8 cellular contexts compared by ENCODE assay signal in genomic region chr1:32753532-32754281, GRCh38. TPM values are rescaled to one million over a fixed set of nuclear protein-coding genes. Genes with fewer than 3 reads are reported as not detected.
DNase-seq lines count a peak whose midpoint lies in the region; ATAC-seq and TF ChIP-seq lines count a peak whose summit lies in the region.

No MANE protein-coding gene starts in this region.

- no peak overlapping the region for H2BK5ac ChIP-seq in mesendoderm (ENCODE audit: low read length)

- no peak for TF ChIP-seq RAD21 in HCT116 (IDR thresholded peaks at IDR 0.05; ENCODE audit: low read depth)

- H4K20me1 ChIP-seq in HCT116 (ENCODE audit: insufficient read depth): no peaks in the 10 kb centered on the region

- RAD21 ChIA-PET in HCT116 (lab: Charles Lee; ENCODE audit: low non-redundant PET in 1 of 2, low total read pairs in 2 of 2, uncharacterized antibody in 2 of 2, unreplicated experiment in 2 of 2): no interaction called here

- no peak overlapping the region for H2BK120ac ChIP-seq in mesendoderm (ENCODE audit: low read depth, low read length)

- H3K36me3 ChIP-seq in Caco-2 (ENCODE audit: control insufficient read depth, insufficient read depth, low read length): no peaks in the 10 kb centered on the region
- H3K36me3 ChIP-seq in HCT116 (ENCODE audit: control insufficient read depth in 1 of 2, insufficient read depth in 2 of 2, low read length in 2 of 2): no peaks in the 10 kb centered on the region
- H3K36me3 ChIP-seq in effector memory CD4-positive, alpha-beta T cell (ENCODE audit: control insufficient read depth, insufficient read depth, low read length): no peaks in the 10 kb centered on the region
- no peaks in the 10 kb centered on the region for H3K36me3 ChIP-seq in mesendoderm (ENCODE audit: control insufficient read depth, insufficient read depth, low read length)

- H3K36me3 Mint-ChIP-seq in Caco-2 (ENCODE audit: insufficient read depth, unreplicated experiment): peaks cover 34% of the 10 kb centered on the region

- peak overlapping the region; percentile 64 for H3K4me3 Mint-ChIP-seq in Caco-2 (ENCODE audit: unreplicated experiment)

- H2BK15ac ChIP-seq in mesendoderm (replicated peaks; ENCODE audit: low read depth): no peak overlapping the region

- BruUV-seq in Caco-2 (replicated peaks; lab: Mats Ljungman, UMichigan) (no TSS peak), HCT116 (replicated peaks; lab: Mats Ljungman, UMichigan) (no TSS peak)

- CTCF ChIA-PET in Caco-2 (lab: Charles Lee): no interaction called here
- CTCF ChIA-PET in HCT116 (lab: Charles Lee): no interaction called here

- peaks cover 8% of the 10 kb centered on the region for H3K79me1 ChIP-seq in mesendoderm (ENCODE audit: low read length)

- TF ChIP-seq POLR2A in HCT116 (IDR thresholded peaks at IDR 0.05; ENCODE audit: borderline replicate concordance, extremely low read depth, insufficient read depth, insufficient read length): no peak

- H3K27me3 Mint-ChIP-seq in Caco-2 (ENCODE audit: insufficient read depth, unreplicated experiment): no peaks in the 10 kb centered on the region

- no peak overlapping the region for H3K27ac ChIP-seq in HCT116 (ENCODE audit: low read depth, low read length)
- no peak overlapping the region for H3K27ac ChIP-seq in effector memory CD4-positive, alpha-beta T cell (ENCODE audit: insufficient read depth, low read length, poor library complexity, severe bottlenecking)
- no peak overlapping the region for H3K27ac ChIP-seq in mesendoderm (ENCODE audit: low read depth, low read length)

- H3K4me3 ChIP-seq in Caco-2 (ENCODE audit: low read depth, low read length) (no peak overlapping the region), HCT116 (replicated peaks in 1 of 2; ENCODE audit: low read depth in 1 of 2, low read length in 2 of 2) (no peak overlapping the region), mesendoderm (ENCODE audit: low read length) (peak overlapping the region; percentile 31)
- peak overlapping the region; percentile 50 for H3K4me3 ChIP-seq in effector memory CD4-positive, alpha-beta T cell (ENCODE audit: insufficient read depth, low read depth, low read length, poor library complexity, severe bottlenecking)

- H3K79me2 ChIP-seq in HCT116 (ENCODE audit: insufficient read depth, low read length) (peaks cover 79% of the 10 kb centered on the region), mesendoderm (ENCODE audit: control insufficient read depth, insufficient read depth, low read length) (peaks cover 25% of the 10 kb centered on the region)

- H4K5ac ChIP-seq in mesendoderm (ENCODE audit: low read length): no peak overlapping the region

- no peak for TF ChIP-seq CTCF in Caco-2 (IDR thresholded peaks at IDR 0.05; ENCODE audit: insufficient read depth in 1 of 2, low read depth in 1 of 2, low read length in 1 of 2, severe bottlenecking in 1 of 2, unreplicated experiment in 1 of 2)
- no peak for TF ChIP-seq CTCF in HCT116 (IDR thresholded peaks at IDR 0.05 in 2 of 3, conservative IDR thresholded peaks at IDR 0.05 in 1 of 3; ENCODE audit: borderline replicate concordance in 1 of 3, insufficient read depth in 1 of 3, low read depth in 2 of 3, low read length in 2 of 3)

- intact Hi-C loops in Caco-2 (cut with micrococcal nuclease; ENCODE audit: unreplicated experiment): no loop called here
- intact Hi-C loops in HCT116 (cut with micrococcal nuclease): no loop called here

- H3K4me2 ChIP-seq in HCT116 (ENCODE audit: low read length) (no peak overlapping the region), mesendoderm (ENCODE audit: low read length) (peak overlapping the region; percentile 52)

- peak overlapping the region; percentile 93 for H3K27ac Mint-ChIP-seq in Caco-2 (ENCODE audit: unreplicated experiment)

- no peaks in the 10 kb centered on the region for H3K9me3 Mint-ChIP-seq in Caco-2 (ENCODE audit: unreplicated experiment)

- H2AFZ ChIP-seq in HCT116 (ENCODE audit: low read depth, low read length, poor library complexity, severe bottlenecking): no peak overlapping the region

- peak overlapping the region; percentile 93 for H3K56ac ChIP-seq in mesendoderm (ENCODE audit: low read length)

- peak overlapping the region; percentile 25 for H3K4ac ChIP-seq in mesendoderm (ENCODE audit: low read depth, low read length)

- H4K8ac ChIP-seq in mesendoderm (ENCODE audit: low read depth, low read length): no peak overlapping the region

- WGBS in mesendoderm (ENCODE audit: extremely low coverage, insufficient coverage, low lambda C conversion rate): no CpG with 5 or more reads among the region's 63 CpGs

- H3K4me1 Mint-ChIP-seq in Caco-2 (ENCODE audit: low read depth, unreplicated experiment): peaks cover 38% of the 10 kb centered on the region

- H3K9me3 ChIP-seq in Caco-2 (no peaks in the 10 kb centered on the region), HCT116 (ENCODE audit: control insufficient read depth in 1 of 2, insufficient read depth in 1 of 2, low read depth in 1 of 2, low read length in 2 of 2) (no peaks in the 10 kb centered on the region)
- no peaks in the 10 kb centered on the region for H3K9me3 ChIP-seq in effector memory CD4-positive, alpha-beta T cell (ENCODE audit: control insufficient read depth, low read length)

- POLR2A ChIA-PET in Caco-2 (lab: Charles Lee): no interaction called here
- POLR2A ChIA-PET in HCT116 (lab: Charles Lee): interaction anchor here (0.6 kb wide), 1 partner anchor 254 kb away, joined by 6 read pairs; no protein-coding TSS in a partner anchor

- H3K27me3 ChIP-seq in Caco-2 (replicated peaks; ENCODE audit: control insufficient read depth, insufficient read depth, low read length): no peaks in the 10 kb centered on the region
- H3K27me3 ChIP-seq in HCT116 (ENCODE audit: insufficient read depth, low read length): no peaks in the 10 kb centered on the region
- H3K27me3 ChIP-seq in effector memory CD4-positive, alpha-beta T cell (replicated peaks; ENCODE audit: control insufficient read depth, insufficient read depth, low read length, poor library complexity, severe bottlenecking): no peaks in the 10 kb centered on the region
- H3K27me3 ChIP-seq in mesendoderm (ENCODE audit: insufficient read depth, low read length, poor library complexity): no peaks in the 10 kb centered on the region

- peaks cover 33% of the 10 kb centered on the region for H3K4me1 ChIP-seq in Caco-2
- H3K4me1 ChIP-seq in HCT116 (ENCODE audit: control insufficient read depth in 1 of 2, insufficient read depth in 2 of 2, low read length in 2 of 2): peaks cover 25 to 55% of the 10 kb centered on the region in 2 experiments
- H3K4me1 ChIP-seq in effector memory CD4-positive, alpha-beta T cell (ENCODE audit: control insufficient read depth, insufficient read depth, low read length, poor library complexity, severe bottlenecking): peaks cover 6% of the 10 kb centered on the region
- peaks cover 26% of the 10 kb centered on the region for H3K4me1 ChIP-seq in mesendoderm (ENCODE audit: control insufficient read depth, low read depth, low read length)

- peak overlapping the region; percentile 57 for H3K18ac ChIP-seq in mesendoderm (ENCODE audit: low read length)

- no peaks in the 10 kb centered on the region for H3K9me2 ChIP-seq in HCT116 (ENCODE audit: insufficient read depth)

- H3K9ac ChIP-seq in HCT116 (ENCODE audit: low read length) (no peak overlapping the region), mesendoderm (ENCODE audit: low read length) (peak overlapping the region; percentile 65)

- no peak overlapping the region for H3K23ac ChIP-seq in mesendoderm (ENCODE audit: low read length)

- no peak overlapping the region for H2AK5ac ChIP-seq in mesendoderm (ENCODE audit: low read length)

- DNase-seq in Caco-2 (no peak), HCT116 (ENCODE audit: low read depth, low spot score) (no peak), NCI-H510A treated with DMSO at 0.1 percent for 48 hours (lab: John Stamatoyannopoulos, UW) (peak; percentile 43), mesendoderm (peak; percentile 92)
- DNase-seq in activated CD8-positive, alpha-beta memory T cell treated with anti-CD3 and anti-CD28 coated beads for 1 hour (ENCODE audit: extremely low read depth in 1 of 2, low read depth in 1 of 2): peak; percentile 22 to 60
- DNase-seq in effector memory CD4-positive, alpha-beta T cell: peak; percentile 58 to 63 (median 58)
- peak; percentile 55 for DNase-seq in stimulated activated CD8-positive, alpha-beta memory T cell treated with anti-CD3 and anti-CD28 coated beads, Interleukin-12 subunit alpha, Interleukin-12 subunit beta, amount 100 ng/mL, for 4 hours (ENCODE audit: low read depth)

- ATAC-seq in HCT116 (peak; percentile 78), HG02884 (IDR thresholded peaks at IDR 0.05; ENCODE audit: unreplicated experiment) (no peak)

TF ChIP-seq in HCT116, 20 proteins besides CTCF, POLR2A, EP300 and RAD21:
- TF ChIP-seq ZFX (IDR thresholded peaks at IDR 0.05) (peak; percentile 9; the same call in 1 of the 2 replicates), POLR2AphosphoS5 (IDR thresholded peaks at IDR 0.05; ENCODE audit: low read depth, low read length) (no peak), CBX3 (IDR thresholded peaks at IDR 0.05; ENCODE audit: low read depth) (no peak)

RNA-seq across cellular contexts. Expression of gene SYNC, which starts 51.1 kb away (rescaled TPM):
- total RNA-seq in Caco-2 (2022): 0.20 TPM in 1 of 2 replicates, not detected in the other
- total RNA-seq in HCT116 (2021; ENCODE audit: unreplicated experiment): 1.3 TPM
- 0.87 and 1.5 TPM in 2 replicates for polyA plus RNA-seq in HCT116 (2012)
- polyA plus RNA-seq in mesendoderm (2013, experiment 1 of 2): 0.11 TPM
- polyA plus RNA-seq in mesendoderm (2013, experiment 2 of 2): 0.06 TPM

Comparison
In these comparisons a context has a peak if more than half of its experiments do, and no peak if none do; other contexts are left out.
1. DNase-seq: peak in NCI-H510A treated with DMSO at 0.1 percent for 48 hours (single experiment), activated CD8-positive, alpha-beta memory T cell treated with anti-CD3 and anti-CD28 coated beads for 1 hour (2 of 2), effector memory CD4-positive, alpha-beta T cell (3 of 3), mesendoderm (single experiment) and stimulated activated CD8-positive, alpha-beta memory T cell treated with anti-CD3 and anti-CD28 coated beads, Interleukin-12 subunit alpha, Interleukin-12 subunit beta, amount 100 ng/mL, for 4 hours (single experiment); none in Caco-2 (0 of 2) and HCT116 (single experiment).
2. H3K4me3 ChIP-seq: peak in effector memory CD4-positive, alpha-beta T cell (single experiment) and mesendoderm (single experiment); none in Caco-2 (single experiment) and HCT116 (0 of 2).